In the genomic region with DNA sequence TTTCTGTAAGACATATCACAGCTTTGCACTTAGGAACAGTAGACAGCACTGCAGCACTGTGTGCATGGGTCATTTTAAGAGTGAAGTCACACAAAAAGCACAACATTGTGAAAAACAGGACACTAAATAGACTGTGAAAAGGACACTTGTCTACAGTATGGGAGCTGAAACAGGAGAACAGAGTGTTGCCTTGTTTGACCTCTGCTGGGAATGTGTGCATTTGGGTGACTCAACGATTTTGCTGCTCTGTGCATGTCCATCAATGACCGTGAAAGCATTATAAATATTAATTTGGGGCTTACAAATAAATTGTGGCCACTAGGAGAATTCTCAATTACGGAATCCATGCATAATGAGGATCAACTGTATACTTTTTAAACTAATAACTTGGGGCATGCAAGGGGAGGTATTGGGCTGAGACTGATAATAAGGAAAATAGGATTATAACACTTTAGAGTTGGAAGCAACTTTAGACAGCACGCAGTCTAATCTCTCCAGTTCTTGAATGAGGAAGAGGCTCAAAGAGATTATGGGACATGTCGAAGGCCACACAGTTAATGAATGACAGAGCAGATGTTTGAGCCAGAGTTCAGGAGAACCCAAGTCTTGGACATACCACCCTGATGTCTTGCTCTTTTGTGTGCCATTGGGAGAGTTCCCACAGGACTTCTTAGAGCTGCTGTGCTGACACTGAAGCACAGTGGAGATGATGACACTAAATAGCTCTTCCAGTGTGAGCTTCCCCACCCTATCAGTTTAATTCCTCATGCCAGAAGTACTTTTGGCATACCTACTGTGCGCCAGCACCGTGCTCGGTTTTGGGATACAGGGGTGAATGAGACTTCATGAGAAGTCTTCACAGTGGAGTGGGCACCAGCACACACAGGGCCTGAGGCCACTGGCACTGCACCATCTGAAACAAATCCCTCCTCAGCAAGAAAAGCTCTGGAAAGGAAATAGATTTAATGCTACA, we compare ENCODE assay signal across 15 cellular contexts.
"Had no signal": no experiment of that assay in that cellular context is flagged by ENCODE, and none has a peak within 500 bp of the region (broad histone marks: within the 10 kb centered on the region; RNA-seq: fewer than 3 reads in every experiment).

No MANE protein-coding gene starts in this region.

- H3K36me3 ChIP-seq: cardiac muscle cell, heart right ventricle, neural progenitor cell, pancreas, upper lobe of left lung had no signal

- H3K4me1 Mint-ChIP-seq: stimulated activated naive B cell treated with anti-CD40 and anti-IgM and Interleukin-4, amounts not matched to agents 10 μg/mL and 1 μg/mL and 100 μg/mL, for 72 hours had no signal

- H3K27me3 ChIP-seq: cardiac muscle cell, heart right ventricle, neural progenitor cell, pancreas, upper lobe of left lung had no signal

- H3K9me3 Mint-ChIP-seq: activated T-helper 1 cell treated with anti-CD3 and anti-CD28 coated beads, Interleukin-12 subunit alpha, Interleukin-12 subunit beta, Interleukin-2, Interleukin-4 antibody, amounts not matched to agents 30 ng/mL and 10 ng/mL and 1 ng/mL, durations not matched to agents 14 hours and 24 hours and 36 hours; neural progenitor cell had no signal

- H3K27ac ChIP-seq: cardiac muscle cell, heart right ventricle, neural progenitor cell, pancreas, upper lobe of left lung, VCaP had no signal

- DNase-seq: activated CD4-positive, alpha-beta T cell treated with anti-CD3 and anti-CD28 coated beads for 4 hours; activated CD8-positive, alpha-beta memory T cell treated with anti-CD3 and anti-CD28 coated beads, Interleukin-2, amount 50 U/mL, for 48 hours; activated CD8-positive, alpha-beta T cell treated with anti-CD3 and anti-CD28 coated beads, Interleukin-2, amount 10 ng/mL, durations not matched to agents 7 days and 5 days; activated naive CD4-positive, alpha-beta T cell treated with Interleukin-2 at 50 U/mL for 16 hours; heart right ventricle; pancreas; stimulated activated CD4-positive, alpha-beta T cell treated with anti-CD3 and anti-CD28 coated beads, Interleukin-1b, Interleukin-23, amount 100 ng/mL, for 48 hours; stimulated activated naive B cell treated with anti-CD40 and anti-IgM and Interleukin-4, amounts not matched to agents 10 μg/mL and 1 μg/mL and 100 μg/mL, for 72 hours; substantia nigra; T-helper 9 cell; upper lobe of left lung had no signal

- H3K4me3 ChIP-seq: cardiac muscle cell, heart right ventricle, neural progenitor cell, pancreas, upper lobe of left lung had no signal

- H3K36me3 Mint-ChIP-seq: stimulated activated naive B cell treated with anti-CD40 and anti-IgM and Interleukin-4, amounts not matched to agents 10 μg/mL and 1 μg/mL and 100 μg/mL, for 72 hours had no signal

- H3K9me3 ChIP-seq: heart right ventricle, pancreas, upper lobe of left lung had no signal

- H3K27ac Mint-ChIP-seq: activated CD8-positive, alpha-beta T cell treated with anti-CD3 and anti-CD28 coated beads, Interleukin-2, amount 10 ng/mL, durations not matched to agents 7 days and 5 days; activated T-helper 1 cell treated with anti-CD3 and anti-CD28 coated beads, Interleukin-12 subunit alpha, Interleukin-12 subunit beta, Interleukin-2, Interleukin-4 antibody, amounts not matched to agents 30 ng/mL and 10 ng/mL and 1 ng/mL, durations not matched to agents 14 hours and 24 hours and 36 hours; neural progenitor cell; stimulated activated naive B cell treated with anti-CD40 and anti-IgM and Interleukin-4, amounts not matched to agents 10 μg/mL and 1 μg/mL and 100 μg/mL, for 72 hours had no signal

- ATAC-seq: activated CD8-positive, alpha-beta T cell treated with anti-CD3 and anti-CD28 coated beads, Interleukin-2, amount 10 ng/mL, durations not matched to agents 7 days and 5 days; heart right ventricle; stimulated activated naive B cell treated with anti-CD40 and anti-IgM and Interleukin-4, amounts not matched to agents 10 μg/mL and 1 μg/mL and 100 μg/mL, for 72 hours had no signal

- H3K4me1 ChIP-seq: upper lobe of left lung had no signal

- H3K4me3 Mint-ChIP-seq: activated CD8-positive, alpha-beta T cell treated with anti-CD3 and anti-CD28 coated beads, Interleukin-2, amount 10 ng/mL, durations not matched to agents 7 days and 5 days; activated T-helper 1 cell treated with anti-CD3 and anti-CD28 coated beads, Interleukin-12 subunit alpha, Interleukin-12 subunit beta, Interleukin-2, Interleukin-4 antibody, amounts not matched to agents 30 ng/mL and 10 ng/mL and 1 ng/mL, durations not matched to agents 14 hours and 24 hours and 36 hours; neural progenitor cell; stimulated activated naive B cell treated with anti-CD40 and anti-IgM and Interleukin-4, amounts not matched to agents 10 μg/mL and 1 μg/mL and 100 μg/mL, for 72 hours had no signal
